Comparison of ENCODE assay signal across 2 cellular contexts in the genomic region with DNA sequence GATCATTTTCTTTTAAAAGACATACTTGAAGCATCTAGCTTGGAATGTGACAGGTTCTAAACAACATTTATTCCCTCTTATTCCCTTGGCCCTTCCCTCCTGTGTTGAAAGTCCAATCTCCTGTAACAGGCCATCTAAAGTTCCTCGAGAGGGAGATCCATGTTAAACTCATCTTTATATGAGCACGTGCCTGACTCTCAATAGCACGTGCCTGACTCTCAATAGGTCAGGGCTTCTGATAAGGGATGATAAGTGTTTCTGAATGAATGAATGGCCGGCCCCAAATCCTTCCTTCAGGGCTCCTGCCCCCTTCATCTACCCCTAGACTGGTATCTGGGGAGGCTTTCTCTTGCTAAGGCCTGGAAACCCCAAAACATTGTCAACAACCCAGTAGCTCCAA.
TF ChIP-seq lines count a peak whose summit lies in the region.

No MANE protein-coding gene starts in this region.

TF ChIP-seq in WTC11, 78 proteins besides CTCF, POLR2A, EP300 and RAD21 (continues in another document):
- TF ChIP-seq, protein P1, sequence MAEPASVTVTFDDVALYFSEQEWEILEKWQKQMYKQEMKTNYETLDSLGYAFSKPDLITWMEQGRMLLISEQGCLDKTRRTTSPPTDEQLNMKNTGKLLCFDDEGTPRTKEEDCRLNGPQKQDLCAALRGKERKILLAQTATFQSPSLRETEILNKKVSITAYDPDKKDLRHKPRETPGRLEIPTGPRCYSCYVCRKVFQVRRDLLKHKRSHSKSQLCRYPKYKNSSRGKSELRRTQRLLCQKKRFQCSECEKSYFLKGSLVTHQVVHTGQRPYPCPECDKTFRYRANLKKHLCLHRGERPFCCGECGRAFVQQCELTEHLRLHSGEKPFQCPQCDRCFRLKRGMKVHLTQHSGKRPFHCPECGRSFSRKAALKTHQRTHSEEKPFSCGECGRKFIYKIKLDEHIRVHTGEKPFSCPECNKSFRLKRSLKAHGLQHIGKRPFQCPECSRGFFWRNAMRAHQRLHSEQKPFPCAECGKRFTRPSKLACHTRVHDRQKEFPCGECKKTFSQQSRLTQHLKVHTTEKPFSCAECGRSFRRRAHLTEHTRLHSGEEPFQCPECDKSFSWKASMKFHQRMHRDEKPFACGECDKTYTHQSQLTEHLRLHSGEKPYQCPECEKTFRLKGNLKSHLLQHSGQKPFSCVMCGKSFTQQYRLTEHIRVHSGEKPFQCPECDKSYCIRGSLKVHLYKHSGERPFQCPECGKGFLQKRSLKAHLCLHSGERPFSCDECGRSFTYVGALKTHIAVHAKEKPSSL (CRISPR knock-in tag; conservative IDR thresholded peaks at IDR 0.05): no peak
- no peak for TF ChIP-seq CREM (CRISPR knock-in tag; IDR thresholded peaks at IDR 0.05)
- no peak for TF ChIP-seq ZNF416 (CRISPR knock-in tag; IDR thresholded peaks at IDR 0.05)
- TF ChIP-seq, protein P2, sequence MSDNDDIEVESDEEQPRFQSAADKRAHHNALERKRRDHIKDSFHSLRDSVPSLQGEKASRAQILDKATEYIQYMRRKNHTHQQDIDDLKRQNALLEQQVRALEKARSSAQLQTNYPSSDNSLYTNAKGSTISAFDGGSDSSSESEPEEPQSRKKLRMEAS (CRISPR knock-in tag; IDR thresholded peaks at IDR 0.05): no peak
- TF ChIP-seq, protein P3, sequence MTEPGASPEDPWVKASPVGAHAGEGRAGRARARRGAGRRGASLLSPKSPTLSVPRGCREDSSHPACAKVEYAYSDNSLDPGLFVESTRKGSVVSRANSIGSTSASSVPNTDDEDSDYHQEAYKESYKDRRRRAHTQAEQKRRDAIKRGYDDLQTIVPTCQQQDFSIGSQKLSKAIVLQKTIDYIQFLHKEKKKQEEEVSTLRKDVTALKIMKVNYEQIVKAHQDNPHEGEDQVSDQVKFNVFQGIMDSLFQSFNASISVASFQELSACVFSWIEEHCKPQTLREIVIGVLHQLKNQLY (CRISPR knock-in tag; IDR thresholded peaks at IDR 0.05): no peak
- no peak for TF ChIP-seq ZNF671 (CRISPR knock-in tag; IDR thresholded peaks at IDR 0.05)
- TF ChIP-seq NR2C2 (CRISPR knock-in tag; IDR thresholded peaks at IDR 0.05): no peak
- TF ChIP-seq, protein P4, sequence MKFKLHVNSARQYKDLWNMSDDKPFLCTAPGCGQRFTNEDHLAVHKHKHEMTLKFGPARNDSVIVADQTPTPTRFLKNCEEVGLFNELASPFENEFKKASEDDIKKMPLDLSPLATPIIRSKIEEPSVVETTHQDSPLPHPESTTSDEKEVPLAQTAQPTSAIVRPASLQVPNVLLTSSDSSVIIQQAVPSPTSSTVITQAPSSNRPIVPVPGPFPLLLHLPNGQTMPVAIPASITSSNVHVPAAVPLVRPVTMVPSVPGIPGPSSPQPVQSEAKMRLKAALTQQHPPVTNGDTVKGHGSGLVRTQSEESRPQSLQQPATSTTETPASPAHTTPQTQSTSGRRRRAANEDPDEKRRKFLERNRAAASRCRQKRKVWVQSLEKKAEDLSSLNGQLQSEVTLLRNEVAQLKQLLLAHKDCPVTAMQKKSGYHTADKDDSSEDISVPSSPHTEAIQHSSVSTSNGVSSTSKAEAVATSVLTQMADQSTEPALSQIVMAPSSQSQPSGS (CRISPR knock-in tag; IDR thresholded peaks at IDR 0.05; ENCODE audit: borderline replicate concordance, low read depth): no peak
- TF ChIP-seq ZNF263 (CRISPR knock-in tag; IDR thresholded peaks at IDR 0.05; ENCODE audit: low read depth): no peak
- TF ChIP-seq, protein P5, sequence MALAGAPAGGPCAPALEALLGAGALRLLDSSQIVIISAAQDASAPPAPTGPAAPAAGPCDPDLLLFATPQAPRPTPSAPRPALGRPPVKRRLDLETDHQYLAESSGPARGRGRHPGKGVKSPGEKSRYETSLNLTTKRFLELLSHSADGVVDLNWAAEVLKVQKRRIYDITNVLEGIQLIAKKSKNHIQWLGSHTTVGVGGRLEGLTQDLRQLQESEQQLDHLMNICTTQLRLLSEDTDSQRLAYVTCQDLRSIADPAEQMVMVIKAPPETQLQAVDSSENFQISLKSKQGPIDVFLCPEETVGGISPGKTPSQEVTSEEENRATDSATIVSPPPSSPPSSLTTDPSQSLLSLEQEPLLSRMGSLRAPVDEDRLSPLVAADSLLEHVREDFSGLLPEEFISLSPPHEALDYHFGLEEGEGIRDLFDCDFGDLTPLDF (CRISPR knock-in tag; IDR thresholded peaks at IDR 0.05): no peak
- no peak for TF ChIP-seq SMAD3 (CRISPR knock-in tag; IDR thresholded peaks at IDR 0.05; ENCODE audit: borderline replicate concordance)
- TF ChIP-seq, protein P6, sequence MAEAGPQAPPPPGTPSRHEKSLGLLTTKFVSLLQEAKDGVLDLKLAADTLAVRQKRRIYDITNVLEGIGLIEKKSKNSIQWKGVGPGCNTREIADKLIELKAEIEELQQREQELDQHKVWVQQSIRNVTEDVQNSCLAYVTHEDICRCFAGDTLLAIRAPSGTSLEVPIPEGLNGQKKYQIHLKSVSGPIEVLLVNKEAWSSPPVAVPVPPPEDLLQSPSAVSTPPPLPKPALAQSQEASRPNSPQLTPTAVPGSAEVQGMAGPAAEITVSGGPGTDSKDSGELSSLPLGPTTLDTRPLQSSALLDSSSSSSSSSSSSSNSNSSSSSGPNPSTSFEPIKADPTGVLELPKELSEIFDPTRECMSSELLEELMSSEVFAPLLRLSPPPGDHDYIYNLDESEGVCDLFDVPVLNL (CRISPR knock-in tag; IDR thresholded peaks at IDR 0.05; ENCODE audit: borderline replicate concordance, low read depth): no peak
- no peak for TF ChIP-seq TCF7 (CRISPR knock-in tag; IDR thresholded peaks at IDR 0.05; ENCODE audit: low read depth)
- TF ChIP-seq MYBL2 (CRISPR knock-in tag; IDR thresholded peaks at IDR 0.05): no peak
- no peak for TF ChIP-seq ZBTB21 (CRISPR knock-in tag; IDR thresholded peaks at IDR 0.05; ENCODE audit: borderline replicate concordance)
- TF ChIP-seq GABPB1 (CRISPR knock-in tag; IDR thresholded peaks at IDR 0.05): no peak

TF ChIP-seq in H1, 55 proteins besides CTCF, POLR2A, EP300 and RAD21:
- TF ChIP-seq, protein P2 (IDR thresholded peaks at IDR 0.05): no peak
- TF ChIP-seq CBX8 (IDR thresholded peaks at IDR 0.05; ENCODE audit: borderline replicate concordance, low read depth, low read length) (no peak), YY1 (IDR thresholded peaks at IDR 0.05; ENCODE audit: low read depth, low read length) (no peak), TEAD4 (IDR thresholded peaks at IDR 0.05; ENCODE audit: low read depth, low read length) (no peak), HDAC6 (IDR thresholded peaks at IDR 0.05; ENCODE audit: low read depth, low read length) (no peak), BCL11A (IDR thresholded peaks at IDR 0.05; ENCODE audit: low read depth in 2 of 2, low read length in 2 of 2) (no peak), RNF2 (IDR thresholded peaks at IDR 0.05; ENCODE audit: borderline replicate concordance, low read depth, low read length, missing control alignments, poor library complexity, severe bottlenecking) (no peak), ZNF274 (IDR thresholded peaks at IDR 0.05; ENCODE audit: borderline replicate concordance, extremely low read depth, low read length) (no peak), TBP (IDR thresholded peaks at IDR 0.05; ENCODE audit: low read depth, low read length) (no peak), BRCA1 (IDR thresholded peaks at IDR 0.05; ENCODE audit: low read depth, low read length) (no peak), SIN3A (conservative IDR thresholded peaks at IDR 0.05 in 1 of 2, IDR thresholded peaks at IDR 0.05 in 1 of 2; ENCODE audit: low read depth in 1 of 2, low read length in 2 of 2) (no peak), POU5F1 (IDR thresholded peaks at IDR 0.05; ENCODE audit: low read depth, low read length) (no peak), HDAC2 (IDR thresholded peaks at IDR 0.05; ENCODE audit: borderline replicate concordance in 1 of 2, low read depth in 2 of 2, low read length in 2 of 2) (no peak), EZH2 (IDR thresholded peaks at IDR 0.05; ENCODE audit: low read depth, low read length, severe bottlenecking) (no peak)
- TF ChIP-seq, protein P4 (IDR thresholded peaks at IDR 0.05; ENCODE audit: low read length): no peak
- TF ChIP-seq, protein P7, sequence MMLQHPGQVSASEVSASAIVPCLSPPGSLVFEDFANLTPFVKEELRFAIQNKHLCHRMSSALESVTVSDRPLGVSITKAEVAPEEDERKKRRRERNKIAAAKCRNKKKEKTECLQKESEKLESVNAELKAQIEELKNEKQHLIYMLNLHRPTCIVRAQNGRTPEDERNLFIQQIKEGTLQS (IDR thresholded peaks at IDR 0.05; ENCODE audit: insufficient read depth, low read depth, low read length): no peak
- TF ChIP-seq, protein P8, sequence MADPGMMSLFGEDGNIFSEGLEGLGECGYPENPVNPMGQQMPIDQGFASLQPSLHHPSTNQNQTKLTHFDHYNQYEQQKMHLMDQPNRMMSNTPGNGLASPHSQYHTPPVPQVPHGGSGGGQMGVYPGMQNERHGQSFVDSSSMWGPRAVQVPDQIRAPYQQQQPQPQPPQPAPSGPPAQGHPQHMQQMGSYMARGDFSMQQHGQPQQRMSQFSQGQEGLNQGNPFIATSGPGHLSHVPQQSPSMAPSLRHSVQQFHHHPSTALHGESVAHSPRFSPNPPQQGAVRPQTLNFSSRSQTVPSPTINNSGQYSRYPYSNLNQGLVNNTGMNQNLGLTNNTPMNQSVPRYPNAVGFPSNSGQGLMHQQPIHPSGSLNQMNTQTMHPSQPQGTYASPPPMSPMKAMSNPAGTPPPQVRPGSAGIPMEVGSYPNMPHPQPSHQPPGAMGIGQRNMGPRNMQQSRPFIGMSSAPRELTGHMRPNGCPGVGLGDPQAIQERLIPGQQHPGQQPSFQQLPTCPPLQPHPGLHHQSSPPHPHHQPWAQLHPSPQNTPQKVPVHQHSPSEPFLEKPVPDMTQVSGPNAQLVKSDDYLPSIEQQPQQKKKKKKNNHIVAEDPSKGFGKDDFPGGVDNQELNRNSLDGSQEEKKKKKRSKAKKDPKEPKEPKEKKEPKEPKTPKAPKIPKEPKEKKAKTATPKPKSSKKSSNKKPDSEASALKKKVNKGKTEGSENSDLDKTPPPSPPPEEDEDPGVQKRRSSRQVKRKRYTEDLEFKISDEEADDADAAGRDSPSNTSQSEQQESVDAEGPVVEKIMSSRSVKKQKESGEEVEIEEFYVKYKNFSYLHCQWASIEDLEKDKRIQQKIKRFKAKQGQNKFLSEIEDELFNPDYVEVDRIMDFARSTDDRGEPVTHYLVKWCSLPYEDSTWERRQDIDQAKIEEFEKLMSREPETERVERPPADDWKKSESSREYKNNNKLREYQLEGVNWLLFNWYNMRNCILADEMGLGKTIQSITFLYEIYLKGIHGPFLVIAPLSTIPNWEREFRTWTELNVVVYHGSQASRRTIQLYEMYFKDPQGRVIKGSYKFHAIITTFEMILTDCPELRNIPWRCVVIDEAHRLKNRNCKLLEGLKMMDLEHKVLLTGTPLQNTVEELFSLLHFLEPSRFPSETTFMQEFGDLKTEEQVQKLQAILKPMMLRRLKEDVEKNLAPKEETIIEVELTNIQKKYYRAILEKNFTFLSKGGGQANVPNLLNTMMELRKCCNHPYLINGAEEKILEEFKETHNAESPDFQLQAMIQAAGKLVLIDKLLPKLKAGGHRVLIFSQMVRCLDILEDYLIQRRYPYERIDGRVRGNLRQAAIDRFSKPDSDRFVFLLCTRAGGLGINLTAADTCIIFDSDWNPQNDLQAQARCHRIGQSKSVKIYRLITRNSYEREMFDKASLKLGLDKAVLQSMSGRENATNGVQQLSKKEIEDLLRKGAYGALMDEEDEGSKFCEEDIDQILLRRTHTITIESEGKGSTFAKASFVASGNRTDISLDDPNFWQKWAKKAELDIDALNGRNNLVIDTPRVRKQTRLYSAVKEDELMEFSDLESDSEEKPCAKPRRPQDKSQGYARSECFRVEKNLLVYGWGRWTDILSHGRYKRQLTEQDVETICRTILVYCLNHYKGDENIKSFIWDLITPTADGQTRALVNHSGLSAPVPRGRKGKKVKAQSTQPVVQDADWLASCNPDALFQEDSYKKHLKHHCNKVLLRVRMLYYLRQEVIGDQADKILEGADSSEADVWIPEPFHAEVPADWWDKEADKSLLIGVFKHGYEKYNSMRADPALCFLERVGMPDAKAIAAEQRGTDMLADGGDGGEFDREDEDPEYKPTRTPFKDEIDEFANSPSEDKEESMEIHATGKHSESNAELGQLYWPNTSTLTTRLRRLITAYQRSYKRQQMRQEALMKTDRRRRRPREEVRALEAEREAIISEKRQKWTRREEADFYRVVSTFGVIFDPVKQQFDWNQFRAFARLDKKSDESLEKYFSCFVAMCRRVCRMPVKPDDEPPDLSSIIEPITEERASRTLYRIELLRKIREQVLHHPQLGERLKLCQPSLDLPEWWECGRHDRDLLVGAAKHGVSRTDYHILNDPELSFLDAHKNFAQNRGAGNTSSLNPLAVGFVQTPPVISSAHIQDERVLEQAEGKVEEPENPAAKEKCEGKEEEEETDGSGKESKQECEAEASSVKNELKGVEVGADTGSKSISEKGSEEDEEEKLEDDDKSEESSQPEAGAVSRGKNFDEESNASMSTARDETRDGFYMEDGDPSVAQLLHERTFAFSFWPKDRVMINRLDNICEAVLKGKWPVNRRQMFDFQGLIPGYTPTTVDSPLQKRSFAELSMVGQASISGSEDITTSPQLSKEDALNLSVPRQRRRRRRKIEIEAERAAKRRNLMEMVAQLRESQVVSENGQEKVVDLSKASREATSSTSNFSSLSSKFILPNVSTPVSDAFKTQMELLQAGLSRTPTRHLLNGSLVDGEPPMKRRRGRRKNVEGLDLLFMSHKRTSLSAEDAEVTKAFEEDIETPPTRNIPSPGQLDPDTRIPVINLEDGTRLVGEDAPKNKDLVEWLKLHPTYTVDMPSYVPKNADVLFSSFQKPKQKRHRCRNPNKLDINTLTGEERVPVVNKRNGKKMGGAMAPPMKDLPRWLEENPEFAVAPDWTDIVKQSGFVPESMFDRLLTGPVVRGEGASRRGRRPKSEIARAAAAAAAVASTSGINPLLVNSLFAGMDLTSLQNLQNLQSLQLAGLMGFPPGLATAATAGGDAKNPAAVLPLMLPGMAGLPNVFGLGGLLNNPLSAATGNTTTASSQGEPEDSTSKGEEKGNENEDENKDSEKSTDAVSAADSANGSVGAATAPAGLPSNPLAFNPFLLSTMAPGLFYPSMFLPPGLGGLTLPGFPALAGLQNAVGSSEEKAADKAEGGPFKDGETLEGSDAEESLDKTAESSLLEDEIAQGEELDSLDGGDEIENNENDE (IDR thresholded peaks at IDR 0.05; ENCODE audit: insufficient replicate concordance, low read length): no peak
